ENCODE assay signal across 15 cellular contexts in genomic region chr9:113492343-113493079, GRCh38. TPM values are rescaled to one million over a fixed set of nuclear protein-coding genes. Genes with fewer than 3 reads are reported as not detected.
DNase-seq lines count a peak whose midpoint lies in the region; ATAC-seq, FAIRE-seq and TF ChIP-seq lines count a peak whose summit lies in the region.
"Had no signal": no experiment of that assay in that cellular context is flagged by ENCODE, and none has a peak within 500 bp of the region (broad histone marks: within the 10 kb centered on the region; RNA-seq: fewer than 3 reads in every experiment).

No MANE protein-coding gene starts in this region.

- in situ Hi-C loops in K562 (cut with MboI): no loop called here

- H3K4me2 ChIP-seq in K562 (ENCODE audit: insufficient read depth, low read length): no peak overlapping the region

- peak; percentile 66 for DNase-seq in MG63
- no peak for DNase-seq in K562 (ENCODE audit: extremely low read depth in 1 of 4, low spot score in 3 of 4)
- DNase-seq in iris pigment epithelial cell (ENCODE audit: low read depth): peak; percentile 36
- DNase-seq in spleen: no peak
- DNase-seq in NCI-H526 (lab: John Stamatoyannopoulos, UW): no peak
- DNase-seq in CD4-positive, alpha-beta memory T cell: no peak
- no peak for DNase-seq in activated CD4-positive, alpha-beta memory T cell treated with anti-CD3 and anti-CD28 coated beads for 36 hours
- no peak for DNase-seq in D721Med (ENCODE audit: insufficient read length, low spot score)
- DNase-seq: activated CD4-positive, alpha-beta T cell treated with anti-CD3 and anti-CD28 coated beads for 1 hour; EL; natural killer cell had no signal

- POLR2A ChIA-PET in K562 (lab: Yijun Ruan, JAX): interaction anchor here (0.7 to 1.3 kb wide), 4 partner anchors 13 to 89 kb away, joined by 3 to 4 read pairs (median 4); no protein-coding TSS in a partner anchor
- POLR2A ChIA-PET in CD4-positive, alpha-beta memory T cell (lab: Charles Lee; ENCODE audit: partially characterized antibody): interaction anchor here (0.9 to 2.1 kb wide), 3 partner anchors 21 to 87 kb away, joined by 3 to 7 read pairs (median 4); partner anchors contain the start of genes C9orf43 and POLE3
- POLR2A ChIA-PET in activated CD4-positive, alpha-beta memory T cell treated with anti-CD3 and anti-CD28 coated beads for 36 hours (lab: Charles Lee): no interaction called here

- no peaks in the 10 kb centered on the region for H3K36me3 Mint-ChIP-seq in CD4-positive, alpha-beta memory T cell
- H3K36me3 Mint-ChIP-seq in activated CD4-positive, alpha-beta memory T cell treated with anti-CD3 and anti-CD28 coated beads for 36 hours: no peaks in the 10 kb centered on the region
- H3K36me3 Mint-ChIP-seq: natural killer cell had no signal

- H3K79me2 ChIP-seq in K562 (ENCODE audit: control insufficient read depth, insufficient read depth, low read length): no peaks in the 10 kb centered on the region

- H4K20me1 ChIP-seq in K562 (replicated peaks; ENCODE audit: control insufficient read depth, insufficient read depth, low read length): no peaks in the 10 kb centered on the region

- CTCF ChIA-PET in K562 (lab: Yijun Ruan, JAX; ENCODE audit: low intra/inter-chr PET ratio): no interaction called here
- CTCF ChIA-PET in CD4-positive, alpha-beta memory T cell (lab: Charles Lee; ENCODE audit: partially characterized antibody): interaction anchor here (0.9 to 2.0 kb wide), 4 partner anchors 8 to 163 kb away, joined by 3 to 7 read pairs (median 4); no protein-coding TSS in a partner anchor
- CTCF ChIA-PET in activated CD4-positive, alpha-beta memory T cell treated with anti-CD3 and anti-CD28 coated beads for 36 hours (lab: Charles Lee): interaction anchor here (0.6 to 3.0 kb wide), 4 partner anchors 9 to 165 kb away, joined by 4 to 10 read pairs (median 7); no protein-coding TSS in a partner anchor

- no peaks in the 10 kb centered on the region for H3K9me3 Mint-ChIP-seq in CD4-positive, alpha-beta memory T cell
- no peaks in the 10 kb centered on the region for H3K9me3 Mint-ChIP-seq in activated CD4-positive, alpha-beta memory T cell treated with anti-CD3 and anti-CD28 coated beads for 36 hours
- H3K9me3 Mint-ChIP-seq: natural killer cell had no signal

- H3K9me3 ChIP-seq in MG63 (no peaks in the 10 kb centered on the region), K562 (replicated peaks; ENCODE audit: control insufficient read depth, insufficient read depth, low read depth, low read length) (no peaks in the 10 kb centered on the region), spleen (no peaks in the 10 kb centered on the region)
- no peaks in the 10 kb centered on the region for H3K9me3 ChIP-seq in CD4-positive, alpha-beta memory T cell (ENCODE audit: control insufficient read depth in 1 of 2, low read length in 2 of 2)
- H3K9me3 ChIP-seq: adrenal gland had no signal

- no peak overlapping the region for H3K9ac ChIP-seq in K562 (ENCODE audit: insufficient read depth in 1 of 2, low read depth in 2 of 2, low read length in 2 of 2)

- no peak for TF ChIP-seq RAD21 in K562 (CRISPR knock-in tag; conservative IDR thresholded peaks at IDR 0.05 in 1 of 2, IDR thresholded peaks at IDR 0.05 in 1 of 2)

- no peak overlapping the region for H3K4me3 Mint-ChIP-seq in CD4-positive, alpha-beta memory T cell
- H3K4me3 Mint-ChIP-seq in activated CD4-positive, alpha-beta memory T cell treated with anti-CD3 and anti-CD28 coated beads for 36 hours: no peak overlapping the region
- H3K4me3 Mint-ChIP-seq: natural killer cell had no signal

- peak overlapping the region in 2 of 7 donors; percentile 74 to 77 for H3K27ac Mint-ChIP-seq in CD4-positive, alpha-beta memory T cell
- H3K27ac Mint-ChIP-seq in activated CD4-positive, alpha-beta memory T cell treated with anti-CD3 and anti-CD28 coated beads for 36 hours: no peak overlapping the region

- FAIRE-seq in K562 (lab: Jason Lieb, UNC) (no peak), D721Med (lab: Jason Lieb, UNC) (no peak)
- FAIRE-seq: frontal cortex, RCC 7860 had no signal

- TF ChIP-seq POLR2A in K562 (conservative IDR thresholded peaks at IDR 0.05): no peak
- TF ChIP-seq POLR2A in spleen (IDR thresholded peaks at IDR 0.05): no peak

- no peaks in the 10 kb centered on the region for H3K27me3 ChIP-seq in MG63
- peaks cover 13 to 34% of the 10 kb centered on the region in 2 experiments for H3K27me3 ChIP-seq in K562 (ENCODE audit: control insufficient read depth in 2 of 2, insufficient read depth in 2 of 2, low read length in 2 of 2)
- no peaks in the 10 kb centered on the region for H3K27me3 ChIP-seq in spleen (replicated peaks in 1 of 7)
- H3K27me3 ChIP-seq in CD4-positive, alpha-beta memory T cell (ENCODE audit: insufficient read depth, low read length): no peaks in the 10 kb centered on the region
- H3K27me3 ChIP-seq: adrenal gland had no signal

- H3K27me3 Mint-ChIP-seq in CD4-positive, alpha-beta memory T cell: no peaks in the 10 kb centered on the region
- no peaks in the 10 kb centered on the region for H3K27me3 Mint-ChIP-seq in activated CD4-positive, alpha-beta memory T cell treated with anti-CD3 and anti-CD28 coated beads for 36 hours

- no peak for ATAC-seq in K562
- ATAC-seq: HCT116, natural killer cell had no signal

- no peak overlapping the region for H3K27ac ChIP-seq in K562 (ENCODE audit: extremely low read depth, low read depth, low read length)
- peak overlapping the region in 6 of 8 donors; percentile 1 to 61 (median 34) for H3K27ac ChIP-seq in spleen
- H3K27ac ChIP-seq in CD4-positive, alpha-beta memory T cell (ENCODE audit: low read depth, low read length): no peak overlapping the region

- no peak for TF ChIP-seq EP300 in K562 (IDR thresholded peaks at IDR 0.05; ENCODE audit: low read length)

- intact Hi-C loops in K562 (cut with micrococcal nuclease) (no loop called here), spleen (cut with DNase I; ENCODE audit: low total_unique reads) (no loop called here)
- intact Hi-C loops in CD4-positive, alpha-beta memory T cell (cut with micrococcal nuclease): no loop called here
- intact Hi-C loops in activated CD4-positive, alpha-beta memory T cell treated with anti-CD3 and anti-CD28 coated beads for 36 hours (cut with micrococcal nuclease): no loop called here

- 6% methylated on average over 11 of the region's 11 CpGs for WGBS in K562 (ENCODE audit: insufficient coverage, low coverage, missing lambda C conversion rate)
- 43 to 63% (median 59%) methylated on average over 11 of the region's 11 CpGs for WGBS in spleen, 5 donors

- TF ChIP-seq CTCF in K562 (IDR thresholded peaks at IDR 0.05 in 2 of 3, conservative IDR thresholded peaks at IDR 0.05 in 1 of 3; ENCODE audit: insufficient read depth in 2 of 3, low read depth in 1 of 3, low read length in 3 of 3) (no peak), spleen (IDR thresholded peaks at IDR 0.05 in 8 of 11, conservative IDR thresholded peaks at IDR 0.05 in 3 of 11) (no peak), D721Med (IDR thresholded peaks at IDR 0.05; ENCODE audit: insufficient read depth, missing control alignments) (no peak)

- no peaks in the 10 kb centered on the region; a peak in 1 of 5 replicates for H3K4me1 ChIP-seq in K562 (replicated peaks in 1 of 2; ENCODE audit: control insufficient read depth in 2 of 2, insufficient read depth in 2 of 2, low read length in 2 of 2)
- H3K4me1 ChIP-seq in spleen: peaks cover 0 to 21% (median 10%) of the 10 kb centered on the region in 6 donors
- no peaks in the 10 kb centered on the region for H3K4me1 ChIP-seq in CD4-positive, alpha-beta memory T cell (ENCODE audit: insufficient read depth, low read length)

- no peaks in the 10 kb centered on the region for H3K4me1 Mint-ChIP-seq in CD4-positive, alpha-beta memory T cell
- H3K4me1 Mint-ChIP-seq in activated CD4-positive, alpha-beta memory T cell treated with anti-CD3 and anti-CD28 coated beads for 36 hours (ENCODE audit: low read depth): no peaks in the 10 kb centered on the region

- no peaks in the 10 kb centered on the region for H3K9me1 ChIP-seq in K562 (ENCODE audit: control insufficient read depth, insufficient read depth, low read length)

- BruUV-seq in K562 (replicated peaks; lab: Mats Ljungman, UMichigan): no TSS peak

- no peak overlapping the region for H3K4me3 ChIP-seq in MG63
- no peak overlapping the region for H3K4me3 ChIP-seq in K562
- no peak overlapping the region for H3K4me3 ChIP-seq in spleen
- H3K4me3 ChIP-seq in CD4-positive, alpha-beta memory T cell (ENCODE audit: low read length in 2 of 2): no peak overlapping the region
- H3K4me3 ChIP-seq: adrenal gland had no signal

- peak overlapping the region; percentile 15; the same call in 1 of the 2 replicates for H2AFZ ChIP-seq in K562 (ENCODE audit: low read depth, low read length)

- no peaks in the 10 kb centered on the region for H3K36me3 ChIP-seq in MG63
- H3K36me3 ChIP-seq in K562 (ENCODE audit: control insufficient read depth, insufficient read depth, low read length): no peaks in the 10 kb centered on the region
- H3K36me3 ChIP-seq in spleen: no peaks in the 10 kb centered on the region
- no peaks in the 10 kb centered on the region for H3K36me3 ChIP-seq in CD4-positive, alpha-beta memory T cell (ENCODE audit: insufficient read depth, low read length)
- H3K36me3 ChIP-seq: adrenal gland had no signal

RNA-seq across cellular contexts. Expression of gene RGS3, which starts 29.0 kb away (rescaled TPM):
- total RNA-seq in MG63 (2014; rRNA removed; shearing (Covaris generic); ENCODE audit: low replicate concordance): 96.9 and 148 TPM in 2 replicates
- 1.8 and 5.3 TPM in 2 replicates for total RNA-seq in K562 (2011; cell fraction: chromatin; rRNA removed; ENCODE audit: low replicate concordance)
- total RNA-seq in K562 (2011; cell fraction: nucleolus; rRNA removed): 3.2 and 3.3 TPM in 2 replicates
- 2.8 and 3.2 TPM in 2 replicates for total RNA-seq in K562 (2011; cell fraction: nucleoplasm; rRNA removed)
- total RNA-seq in K562 (2014; rRNA removed) (2.2 and 3.1 TPM in 2 replicates), K562 (2014; rRNA removed; fragmentation: Illumina TruSeq; extraction: Trizol) (0.95 and 1.1 TPM in 2 replicates), K562 (2015; rRNA removed; fragmentation: Illumina TruSeq; extraction: Trizol) (0.79 and 0.83 TPM in 2 replicates), K562 (2021) (2.9 and 3.0 TPM in 2 replicates), spleen (100 to 1,000 TPM in 1 of 7 donors, 10 to 100 TPM in 6; 63.2 to 122 (median 84.4) TPM)
- polyA plus RNA-seq in K562 (2011; rRNA removed) (0.65 and 0.67 TPM in 2 replicates), K562 (2014; fragmentation: Illumina TruSeq; extraction: Trizol) (2.1 TPM in 2 replicates), K562 (2014; fragmentation: Nextera tagmentation; extraction: Ambion mirVana) (under 1 TPM; 0.08 to 0.15 TPM), K562 (2014; rRNA removed) (1.7 TPM in 2 replicates), spleen (10 to 100 TPM; 17.5 to 48.3 (median 26.5) TPM)
- polyA plus RNA-seq in K562 (2011; cell fraction: cytosol; rRNA removed): 0.66 and 0.88 TPM in 2 replicates
- 0.83 and 2.0 TPM in 2 replicates for polyA plus RNA-seq in K562 (2011; cell fraction: nucleus; rRNA removed)
- polyA plus RNA-seq in K562 (2012): 1.9 and 18.5 TPM in 2 replicates
- polyA minus RNA-seq in K562 (2011; rRNA and poly(A)+ RNA removed): 0.27 and 0.81 TPM in 2 replicates
- 0.95 and 2.0 TPM in 2 replicates for polyA minus RNA-seq in K562 (2011; cell fraction: cytosol; rRNA and poly(A)+ RNA removed)
- 1.4 and 1.9 TPM in 2 replicates for polyA minus RNA-seq in K562 (2011; cell fraction: nucleus; rRNA and poly(A)+ RNA removed)
- total RNA-seq in CD4-positive, alpha-beta memory T cell: 10 to 100 TPM; 17.5 to 18.4 TPM
- 10 to 100 TPM in 1 of 2 donors, 1 to 10 TPM in 1; 3.4 to 23.2 TPM for polyA plus RNA-seq in CD4-positive, alpha-beta memory T cell
- 10 to 100 TPM; 54.4 to 57.7 TPM for total RNA-seq in activated CD4-positive, alpha-beta memory T cell treated with anti-CD3 and anti-CD28 coated beads for 36 hours

Comparison
In these comparisons a context has a peak if more than half of its experiments do, and no peak if none do; other contexts are left out.
1. DNase-seq: peak in MG63 (single experiment) and iris pigment epithelial cell (single experiment); none in K562 (0 of 4), spleen (single experiment), NCI-H526 (0 of 2), CD4-positive, alpha-beta memory T cell (0 of 5), activated CD4-positive, alpha-beta memory T cell treated with anti-CD3 and anti-CD28 coated beads for 36 hours (single experiment) and D721Med (single experiment).
2. H3K27ac ChIP-seq: peak in spleen (6 of 8); none in K562 (single experiment) and CD4-positive, alpha-beta memory T cell (single experiment).